Comparison of ENCODE assay signal across 8 cellular contexts in genomic region chr9:121075251-121076036, GRCh38. TPM values are rescaled to one million over a fixed set of nuclear protein-coding genes. Genes with fewer than 3 reads are reported as not detected.
DNase-seq lines count a peak whose midpoint lies in the region; ATAC-seq and TF ChIP-seq lines count a peak whose summit lies in the region.

No MANE protein-coding gene starts in this region.

- no peaks in the 10 kb centered on the region for H3K27me3 Mint-ChIP-seq in activated naive CD8-positive, alpha-beta T cell treated with anti-CD3 and anti-CD28 coated beads for 36 hours
- no peaks in the 10 kb centered on the region for H3K27me3 Mint-ChIP-seq in stimulated activated naive CD8-positive, alpha-beta T cell treated with anti-CD3 and anti-CD28 coated beads, Interleukin-15, Interleukin-2, amounts not matched to agents 100 ng/mL and 50 ng/mL, for 24 hours

- peak; percentile 2 for ATAC-seq in GM21619 (IDR thresholded peaks at IDR 0.05; ENCODE audit: unreplicated experiment)
- no peak for ATAC-seq in GM19351 (IDR thresholded peaks at IDR 0.05; ENCODE audit: unreplicated experiment)

- 0 out of 2 replicates have a peak, but pooled peaks cover 5% of the 10 kb centered on the region for H3K36me3 ChIP-seq in Loucy (ENCODE audit: insufficient read depth, low read length)
- H3K36me3 ChIP-seq in iPS-20b (ENCODE audit: insufficient read depth, low read depth, low read length): no peaks in the 10 kb centered on the region

- peak overlapping the region; percentile 99 for H3K4me3 Mint-ChIP-seq in activated naive CD8-positive, alpha-beta T cell treated with anti-CD3 and anti-CD28 coated beads for 36 hours
- H3K4me3 Mint-ChIP-seq in stimulated activated naive CD8-positive, alpha-beta T cell treated with anti-CD3 and anti-CD28 coated beads, Interleukin-15, Interleukin-2, amounts not matched to agents 100 ng/mL and 50 ng/mL, for 24 hours: peak overlapping the region; percentile 100

- H3F3A ChIP-seq in Loucy (ENCODE audit: low read depth): peaks cover 5% of the 10 kb centered on the region; the same call in 1 of the 2 replicates

- H3K9me3 ChIP-seq in Loucy (ENCODE audit: insufficient read depth, low read depth, low read length) (no peaks in the 10 kb centered on the region), iPS-20b (ENCODE audit: insufficient read depth, low read depth, low read length) (no peaks in the 10 kb centered on the region)

- H3K4me1 ChIP-seq in Loucy (ENCODE audit: insufficient read depth, low read length, poor library complexity, severe bottlenecking): peaks cover 62% of the 10 kb centered on the region
- H3K4me1 ChIP-seq in iPS-20b (ENCODE audit: insufficient read depth, low read length): peaks cover 5% of the 10 kb centered on the region; the same call in 1 of the 2 replicates

- H2AFZ ChIP-seq in Loucy (ENCODE audit: low read length): peak overlapping the region; percentile 94

- H3K9me3 Mint-ChIP-seq in activated naive CD8-positive, alpha-beta T cell treated with anti-CD3 and anti-CD28 coated beads for 36 hours: peaks cover 3% of the 10 kb centered on the region
- H3K9me3 Mint-ChIP-seq in stimulated activated naive CD8-positive, alpha-beta T cell treated with anti-CD3 and anti-CD28 coated beads, Interleukin-15, Interleukin-2, amounts not matched to agents 100 ng/mL and 50 ng/mL, for 24 hours: no peaks in the 10 kb centered on the region

- peak; percentile 26 for DNase-seq in NCI-H2107 treated with DMSO at 0.1 percent for 48 hours (lab: John Stamatoyannopoulos, UW; ENCODE audit: unreplicated experiment)
- no peak for DNase-seq in NCI-H2107 (lab: John Stamatoyannopoulos, UW)
- DNase-seq in activated naive CD8-positive, alpha-beta T cell treated with anti-CD3 and anti-CD28 coated beads for 36 hours: no peak

- 0 out of 2 replicates have a peak, but pooled peaks have one; percentile 30 for TF ChIP-seq CTCF in Loucy (conservative IDR thresholded peaks at IDR 0.05; ENCODE audit: low read length)

- peak overlapping the region; percentile 80 for H3K4me2 ChIP-seq in Loucy (ENCODE audit: low read depth, low read length, poor library complexity, severe bottlenecking)

- peaks cover 72% of the 10 kb centered on the region for H3K79me2 ChIP-seq in Loucy (ENCODE audit: insufficient read depth, low read length)

- peaks cover 42% of the 10 kb centered on the region for H3K4me1 Mint-ChIP-seq in activated naive CD8-positive, alpha-beta T cell treated with anti-CD3 and anti-CD28 coated beads for 36 hours
- peaks cover 61% of the 10 kb centered on the region for H3K4me1 Mint-ChIP-seq in stimulated activated naive CD8-positive, alpha-beta T cell treated with anti-CD3 and anti-CD28 coated beads, Interleukin-15, Interleukin-2, amounts not matched to agents 100 ng/mL and 50 ng/mL, for 24 hours (ENCODE audit: low read depth)

- H3K9me2 ChIP-seq in Loucy (replicated peaks; ENCODE audit: low read depth, low read length): no peaks in the 10 kb centered on the region

- H3K27me3 ChIP-seq in Loucy (ENCODE audit: insufficient read depth, low read length, poor library complexity, severe bottlenecking): no peaks in the 10 kb centered on the region
- peaks cover 60% of the 10 kb centered on the region for H3K27me3 ChIP-seq in iPS-20b (ENCODE audit: insufficient read depth, low read length)

- peaks cover 31% of the 10 kb centered on the region for H4K20me1 ChIP-seq in Loucy (ENCODE audit: insufficient read depth, low read length, poor library complexity, severe bottlenecking)

- H3K4me3 ChIP-seq in Loucy (ENCODE audit: low read length, poor library complexity, severe bottlenecking) (peak overlapping the region; percentile 91), iPS-20b (ENCODE audit: low read length) (peak overlapping the region; percentile 84)

- H3K9ac ChIP-seq in Loucy (ENCODE audit: low read depth, low read length, poor library complexity, severe bottlenecking) (peak overlapping the region; percentile 94), iPS-20b (ENCODE audit: low read depth, low read length) (peak overlapping the region; percentile 75; the same call in 1 of the 2 replicates)

- peaks cover 8% of the 10 kb centered on the region for H3K36me3 Mint-ChIP-seq in activated naive CD8-positive, alpha-beta T cell treated with anti-CD3 and anti-CD28 coated beads for 36 hours
- peaks cover 24% of the 10 kb centered on the region for H3K36me3 Mint-ChIP-seq in stimulated activated naive CD8-positive, alpha-beta T cell treated with anti-CD3 and anti-CD28 coated beads, Interleukin-15, Interleukin-2, amounts not matched to agents 100 ng/mL and 50 ng/mL, for 24 hours (ENCODE audit: low read depth)

- H3K27ac ChIP-seq in iPS-20b (ENCODE audit: low read length): no peak overlapping the region

- H3K27ac Mint-ChIP-seq in activated naive CD8-positive, alpha-beta T cell treated with anti-CD3 and anti-CD28 coated beads for 36 hours: peak overlapping the region; percentile 95
- H3K27ac Mint-ChIP-seq in stimulated activated naive CD8-positive, alpha-beta T cell treated with anti-CD3 and anti-CD28 coated beads, Interleukin-15, Interleukin-2, amounts not matched to agents 100 ng/mL and 50 ng/mL, for 24 hours: peak overlapping the region; percentile 99

RNA-seq across cellular contexts. Expression of gene CNTRL, which starts 0.7 kb away (rescaled TPM):
- total RNA-seq in activated naive CD8-positive, alpha-beta T cell treated with anti-CD3 and anti-CD28 coated beads for 36 hours: 10 to 100 TPM; 57.1 to 58.0 TPM

RNA-seq across cellular contexts. Expression of gene C5, which starts 25.4 kb away (rescaled TPM):
- total RNA-seq in activated naive CD8-positive, alpha-beta T cell treated with anti-CD3 and anti-CD28 coated beads for 36 hours: 1 to 10 TPM; 1.3 to 1.5 TPM
